Comparison of ENCODE assay signal across 23 cellular contexts in the genomic region with DNA sequence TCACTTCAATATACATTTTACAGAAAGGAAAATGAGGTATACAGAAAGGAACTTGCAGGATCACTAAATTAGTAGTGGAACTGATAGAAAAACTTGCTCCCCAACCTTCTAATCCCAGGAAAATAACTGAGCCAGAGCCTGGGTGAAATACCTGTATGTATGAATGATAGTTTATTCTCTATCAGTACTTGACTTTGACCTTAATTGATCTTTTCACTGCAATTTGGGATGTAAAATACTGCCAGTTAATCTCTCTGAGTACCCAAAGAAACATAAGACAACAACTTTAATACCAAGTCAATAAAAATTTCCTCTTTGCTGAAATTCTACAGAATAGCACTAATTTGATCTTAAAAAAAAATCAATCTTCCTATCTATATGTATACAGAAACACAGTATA.
"Had no signal": no experiment of that assay in that cellular context is flagged by ENCODE, and none has a peak within 500 bp of the region (broad histone marks: within the 10 kb centered on the region; RNA-seq: fewer than 3 reads in every experiment).

No MANE protein-coding gene starts in this region.

- H3K4me3 ChIP-seq: coronary artery, dorsolateral prefrontal cortex, esophagus squamous epithelium, gastrocnemius medialis, heart right ventricle, left ventricle myocardium inferior, lower lobe of right lung, mucosa of descending colon had no signal

- ATAC-seq: esophagus mucosa; gastrocnemius medialis; heart right ventricle; left cardiac atrium; lower lobe of right lung; mucosa of descending colon; naive thymus-derived CD8-positive, alpha-beta T cell had no signal

- H3K4me3 Mint-ChIP-seq: mesothelial cell of epicardium; naive B cell; naive thymus-derived CD8-positive, alpha-beta T cell had no signal

- H3K4me1 ChIP-seq: esophagus squamous epithelium, gastrocnemius medialis, lower lobe of right lung had no signal

- H3K4me1 Mint-ChIP-seq: mesothelial cell of epicardium had no signal

- DNase-seq: dermis blood vessel endothelial cell; dorsolateral prefrontal cortex; effector CD4-positive, alpha-beta T cell; effector memory CD4-positive, alpha-beta T cell; esophagus squamous epithelium; foreskin fibroblast; foreskin melanocyte; gastrocnemius medialis; glutamatergic neuron; head of caudate nucleus; heart right ventricle; hippocampal formation; left cardiac atrium; left ventricle myocardium inferior; lower lobe of right lung; mesenchymal stem cell; mucosa of descending colon; naive B cell; naive thymus-derived CD8-positive, alpha-beta T cell had no signal

- H3K9me3 ChIP-seq: esophagus squamous epithelium, gastrocnemius medialis, heart right ventricle, left ventricle myocardium inferior, lower lobe of right lung, mucosa of descending colon had no signal

- H3K36me3 ChIP-seq: lower lobe of right lung had no signal

- H3K27me3 Mint-ChIP-seq: naive B cell; naive thymus-derived CD8-positive, alpha-beta T cell had no signal

- H3K27me3 ChIP-seq: dorsolateral prefrontal cortex, esophagus squamous epithelium, gastrocnemius medialis, heart right ventricle had no signal

- H3K27ac Mint-ChIP-seq: mesothelial cell of epicardium; naive B cell; naive thymus-derived CD8-positive, alpha-beta T cell had no signal

- H3K27ac ChIP-seq: coronary artery, dorsolateral prefrontal cortex, epithelial cell of prostate, esophagus squamous epithelium, gastrocnemius medialis, heart right ventricle, left ventricle myocardium inferior, lower lobe of right lung had no signal
